ENCODE assay signal across 8 cellular contexts in the genomic region with DNA sequence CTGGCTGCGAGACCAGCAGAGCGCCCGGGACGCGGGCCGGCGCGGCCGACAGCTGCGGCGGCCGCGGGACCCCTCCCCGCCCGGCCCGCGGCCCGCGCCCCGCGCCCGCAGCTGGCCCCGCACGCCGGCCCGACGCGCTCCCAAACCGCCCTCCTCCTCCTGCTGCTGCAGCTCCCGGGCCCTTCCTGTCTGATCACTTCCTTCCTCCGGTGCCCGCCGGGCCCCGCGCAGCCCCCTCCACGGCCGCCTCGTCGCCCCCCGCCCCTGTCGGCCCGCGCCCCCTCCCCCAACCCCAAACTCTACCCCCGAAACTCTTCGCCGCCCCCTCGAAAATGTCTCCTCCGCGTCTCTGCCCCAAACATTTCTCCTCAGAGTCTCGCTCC. TPM values are rescaled to one million over a fixed set of nuclear protein-coding genes. Genes with fewer than 3 reads are reported as not detected.
DNase-seq lines count a peak whose midpoint lies in the region; TF ChIP-seq lines count a peak whose summit lies in the region.

No MANE protein-coding gene starts in this region.

- peaks cover 15% of the 10 kb centered on the region for H3K36me3 Mint-ChIP-seq in MCF 10A (ENCODE audit: insufficient read depth, unreplicated experiment)

- DNase-seq in activated CD8-positive, alpha-beta memory T cell treated with anti-CD3 and anti-CD28 coated beads, Interleukin-2, amount 50 U/mL, for 4 hours: peak; percentile 24
- DNase-seq in activated CD8-positive, alpha-beta memory T cell treated with anti-CD3 and anti-CD28 coated beads for 24 hours: no peak
- peak; percentile 50 for DNase-seq in RPMI8226
- no peak for DNase-seq in MCF 10A (ENCODE audit: unreplicated experiment)
- DNase-seq in left kidney (ENCODE audit: low read depth, low spot score): peak; percentile 70
- peak in 5 of 6 experiments; percentile 9 to 47 (median 31) for DNase-seq in stimulated activated naive CD4-positive, alpha-beta T cell (lab: John Stamatoyannopoulos, UW)
- DNase-seq in NCI-H2029 (lab: John Stamatoyannopoulos, UW): no peak
- no peak for DNase-seq in NCI-H774 (lab: John Stamatoyannopoulos, UW)

- peaks cover 30% of the 10 kb centered on the region for H3K4me1 Mint-ChIP-seq in MCF 10A (ENCODE audit: insufficient read depth, unreplicated experiment)

- CTCF ChIA-PET in MCF 10A (lab: Yijun Ruan, JAX): interaction anchor here (0.7 to 9.0 kb wide), 3 partner anchors 16 to 69 kb away, joined by 3 to 65 read pairs (median 10); no protein-coding TSS in a partner anchor

- H3K27me3 Mint-ChIP-seq in MCF 10A (ENCODE audit: insufficient read depth, unreplicated experiment): no peaks in the 10 kb centered on the region

- TF ChIP-seq CTCF in MCF 10A (IDR thresholded peaks at IDR 0.05; ENCODE audit: unreplicated experiment): no peak

- H3K9me3 Mint-ChIP-seq in MCF 10A (ENCODE audit: unreplicated experiment): no peaks in the 10 kb centered on the region

- intact Hi-C loops in MCF 10A (cut with micrococcal nuclease): no loop called here

- POLR2A ChIA-PET in MCF 10A (lab: Yijun Ruan, JAX): interaction anchor here (0.6 to 8.3 kb wide), 22 partner anchors 10 to 391 kb away, joined by 3 to 154 read pairs (median 6); partner anchors contain the start of genes HNRNPR, KDM1A and ZNF436

- BruUV-seq in MCF 10A (replicated peaks; lab: Mats Ljungman, UMichigan): no TSS peak

- H3K27ac Mint-ChIP-seq in MCF 10A (ENCODE audit: low read depth, unreplicated experiment): peak overlapping the region; percentile 89

- H3K4me3 Mint-ChIP-seq in MCF 10A (ENCODE audit: unreplicated experiment): peak overlapping the region; percentile 89

RNA-seq across cellular contexts. Expression of gene LUZP1, which starts 0.6 kb away (rescaled TPM):
- 30.1 and 37.2 TPM in 2 replicates for total RNA-seq in MCF 10A (2022)

RNA-seq across cellular contexts. Expression of gene HTR1D, which starts 49.2 kb away (rescaled TPM):
- 0.17 and 0.35 TPM in 2 replicates for total RNA-seq in MCF 10A (2022)

Comparison
In these comparisons a context has a peak if more than half of its experiments do, and no peak if none do; other contexts are left out.
1. DNase-seq: peak in activated CD8-positive, alpha-beta memory T cell treated with anti-CD3 and anti-CD28 coated beads, Interleukin-2, amount 50 U/mL, for 4 hours (single experiment), RPMI8226 (single experiment), left kidney (single experiment) and stimulated activated naive CD4-positive, alpha-beta T cell (5 of 6); none in activated CD8-positive, alpha-beta memory T cell treated with anti-CD3 and anti-CD28 coated beads for 24 hours (single experiment), MCF 10A (single experiment), NCI-H2029 (single experiment) and NCI-H774 (single experiment).